Comparison of ENCODE assay signal across 8 cellular contexts in genomic region chr2:10330700-10331032, GRCh38.
A peak's percentile ranks its signal among the peaks of the same experiment; 100 is the strongest.
DNase-seq lines count a peak whose midpoint lies in the region; ATAC-seq and TF ChIP-seq lines count a peak whose summit lies in the region.

No MANE protein-coding gene starts in this region.

- H3K27ac ChIP-seq in DND-41 (ENCODE audit: low read length) (no peak overlapping the region), rectal smooth muscle tissue (ENCODE audit: low read depth, low read length) (no peak overlapping the region)

- H3K4me1 Mint-ChIP-seq in effector memory CD8-positive, alpha-beta T cell (ENCODE audit: low read depth in 2 of 2): peaks cover 60 to 70% of the 10 kb centered on the region in 2 donors

- H3K27me3 Mint-ChIP-seq in effector memory CD8-positive, alpha-beta T cell: no peaks in the 10 kb centered on the region

- no peak for TF ChIP-seq POLR2A in NB4 (IDR thresholded peaks at IDR 0.05; ENCODE audit: extremely low read depth, insufficient read length)

- peak overlapping the region; percentile 94 to 95 for H3K4me3 Mint-ChIP-seq in effector memory CD8-positive, alpha-beta T cell

- no peak overlapping the region for H2AFZ ChIP-seq in DND-41 (ENCODE audit: low read depth, low read length)

- H3K27me3 ChIP-seq in DND-41 (ENCODE audit: insufficient read depth, low read length, poor library complexity) (no peaks in the 10 kb centered on the region), rectal smooth muscle tissue (ENCODE audit: control insufficient read depth, insufficient read depth, low read length) (no peaks in the 10 kb centered on the region)

- peaks cover 38% of the 10 kb centered on the region for H4K20me1 ChIP-seq in DND-41 (ENCODE audit: insufficient read depth, low read length)

- H3K9me3 Mint-ChIP-seq in effector memory CD8-positive, alpha-beta T cell: no peaks in the 10 kb centered on the region

- H3K4me2 ChIP-seq in DND-41 (ENCODE audit: insufficient read depth, low read length): peak overlapping the region; percentile 40; the same call in 1 of the 2 replicates

- H3K79me2 ChIP-seq in DND-41 (ENCODE audit: insufficient read depth, low read length): no peaks in the 10 kb centered on the region

- peaks cover 22% of the 10 kb centered on the region for H3K36me3 Mint-ChIP-seq in effector memory CD8-positive, alpha-beta T cell (ENCODE audit: insufficient read depth)

- no peak for TF ChIP-seq CTCF in DND-41 (IDR thresholded peaks at IDR 0.05; ENCODE audit: borderline replicate concordance, extremely low read depth, low read length, poor library complexity, severe bottlenecking)
- TF ChIP-seq CTCF in NB4 (IDR thresholded peaks at IDR 0.05; ENCODE audit: low read depth, low read length): no peak

- ATAC-seq in DND-41 (ENCODE audit: insufficient read depth, low read depth) (no peak), HG02642 (IDR thresholded peaks at IDR 0.05; ENCODE audit: poor library complexity, unreplicated experiment) (no peak), HG03039 (IDR thresholded peaks at IDR 0.05; ENCODE audit: unreplicated experiment) (no peak)
- no peak for ATAC-seq in effector memory CD8-positive, alpha-beta T cell (replicated peaks)

- H3K4me1 ChIP-seq in DND-41 (ENCODE audit: insufficient read depth, low read length) (peaks cover 25% of the 10 kb centered on the region), rectal smooth muscle tissue (ENCODE audit: control insufficient read depth, insufficient read depth, low read length) (peaks cover 2% of the 10 kb centered on the region)

- H3K9ac ChIP-seq in DND-41 (ENCODE audit: low read depth, low read length) (no peak overlapping the region), rectal smooth muscle tissue (ENCODE audit: low read length) (no peak overlapping the region)

- no peaks in the 10 kb centered on the region for H3K36me3 ChIP-seq in DND-41 (ENCODE audit: insufficient read depth, low read length)
- H3K36me3 ChIP-seq in rectal smooth muscle tissue (ENCODE audit: control insufficient read depth, insufficient read depth, low read length): no peaks in the 10 kb centered on the region

- H3K4me3 ChIP-seq in DND-41 (ENCODE audit: low read depth in 1 of 2, low read length in 2 of 2) (no peak overlapping the region), NB4 (ENCODE audit: low read depth, low read length) (peak overlapping the region; percentile 27), rectal smooth muscle tissue (ENCODE audit: low read length) (peak overlapping the region; percentile 45)

- H3K9me3 ChIP-seq in DND-41 (ENCODE audit: insufficient read depth, low read length, severe bottlenecking): no peaks in the 10 kb centered on the region

- DNase-seq in DND-41 (no peak), NB4 (ENCODE audit: low read depth) (no peak), NCI-H146 (lab: John Stamatoyannopoulos, UW) (no peak), OCI-M2 (lab: John Stamatoyannopoulos, UW; ENCODE audit: unreplicated experiment) (no peak)
- no peak for DNase-seq in effector memory CD8-positive, alpha-beta T cell

- H3K27ac Mint-ChIP-seq in effector memory CD8-positive, alpha-beta T cell: peak overlapping the region; percentile 91 to 95

Comparison
In these comparisons a context has a peak if more than half of its experiments do, and no peak if none do; other contexts are left out.
1. H3K4me3 ChIP-seq: peak in NB4 (single experiment) and rectal smooth muscle tissue (single experiment); none in DND-41 (0 of 2).